1 cellular context compared by ENCODE assay signal in the genomic region with DNA sequence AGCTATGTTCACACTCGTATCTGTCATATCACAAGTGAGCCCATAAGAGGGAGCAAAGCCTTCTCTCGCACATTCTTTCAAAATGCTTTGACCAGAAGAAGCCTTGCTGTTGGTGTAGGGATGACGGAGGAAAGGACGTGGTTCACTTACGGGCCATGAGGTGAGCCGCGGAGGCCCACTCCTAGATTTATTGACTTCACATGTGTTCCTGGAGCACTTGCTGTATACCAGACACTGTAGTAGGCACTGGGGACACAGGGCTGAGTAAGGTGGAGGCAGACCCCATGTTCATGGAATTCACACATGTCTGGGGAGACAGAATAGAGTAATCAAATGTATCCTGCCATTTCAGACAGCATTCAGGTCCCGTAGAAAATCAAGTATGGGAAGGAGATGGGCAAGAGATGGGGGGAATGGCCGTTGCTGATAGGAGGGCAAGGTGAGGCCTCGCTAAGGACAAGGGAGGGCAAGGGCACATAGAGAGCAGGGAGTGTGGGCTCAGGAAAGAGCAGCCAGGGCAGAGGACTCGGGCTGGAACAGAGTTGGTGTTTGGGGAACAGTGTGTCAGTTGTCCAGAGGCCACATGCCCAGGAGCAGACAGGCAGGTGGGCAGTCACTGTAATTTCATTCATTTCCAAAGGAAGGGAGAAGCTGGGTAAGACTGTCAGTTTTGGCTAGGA.
TF ChIP-seq lines count a peak whose summit lies in the region.

No MANE protein-coding gene starts in this region.

TF ChIP-seq in H1, 55 proteins besides CTCF, POLR2A, EP300 and RAD21:
- TF ChIP-seq RBBP5 (IDR thresholded peaks at IDR 0.05; ENCODE audit: borderline replicate concordance, low read depth, low read length) (no peak), EGR1 (IDR thresholded peaks at IDR 0.05; ENCODE audit: borderline replicate concordance, low read depth, low read length) (no peak)
- TF ChIP-seq, protein P1, sequence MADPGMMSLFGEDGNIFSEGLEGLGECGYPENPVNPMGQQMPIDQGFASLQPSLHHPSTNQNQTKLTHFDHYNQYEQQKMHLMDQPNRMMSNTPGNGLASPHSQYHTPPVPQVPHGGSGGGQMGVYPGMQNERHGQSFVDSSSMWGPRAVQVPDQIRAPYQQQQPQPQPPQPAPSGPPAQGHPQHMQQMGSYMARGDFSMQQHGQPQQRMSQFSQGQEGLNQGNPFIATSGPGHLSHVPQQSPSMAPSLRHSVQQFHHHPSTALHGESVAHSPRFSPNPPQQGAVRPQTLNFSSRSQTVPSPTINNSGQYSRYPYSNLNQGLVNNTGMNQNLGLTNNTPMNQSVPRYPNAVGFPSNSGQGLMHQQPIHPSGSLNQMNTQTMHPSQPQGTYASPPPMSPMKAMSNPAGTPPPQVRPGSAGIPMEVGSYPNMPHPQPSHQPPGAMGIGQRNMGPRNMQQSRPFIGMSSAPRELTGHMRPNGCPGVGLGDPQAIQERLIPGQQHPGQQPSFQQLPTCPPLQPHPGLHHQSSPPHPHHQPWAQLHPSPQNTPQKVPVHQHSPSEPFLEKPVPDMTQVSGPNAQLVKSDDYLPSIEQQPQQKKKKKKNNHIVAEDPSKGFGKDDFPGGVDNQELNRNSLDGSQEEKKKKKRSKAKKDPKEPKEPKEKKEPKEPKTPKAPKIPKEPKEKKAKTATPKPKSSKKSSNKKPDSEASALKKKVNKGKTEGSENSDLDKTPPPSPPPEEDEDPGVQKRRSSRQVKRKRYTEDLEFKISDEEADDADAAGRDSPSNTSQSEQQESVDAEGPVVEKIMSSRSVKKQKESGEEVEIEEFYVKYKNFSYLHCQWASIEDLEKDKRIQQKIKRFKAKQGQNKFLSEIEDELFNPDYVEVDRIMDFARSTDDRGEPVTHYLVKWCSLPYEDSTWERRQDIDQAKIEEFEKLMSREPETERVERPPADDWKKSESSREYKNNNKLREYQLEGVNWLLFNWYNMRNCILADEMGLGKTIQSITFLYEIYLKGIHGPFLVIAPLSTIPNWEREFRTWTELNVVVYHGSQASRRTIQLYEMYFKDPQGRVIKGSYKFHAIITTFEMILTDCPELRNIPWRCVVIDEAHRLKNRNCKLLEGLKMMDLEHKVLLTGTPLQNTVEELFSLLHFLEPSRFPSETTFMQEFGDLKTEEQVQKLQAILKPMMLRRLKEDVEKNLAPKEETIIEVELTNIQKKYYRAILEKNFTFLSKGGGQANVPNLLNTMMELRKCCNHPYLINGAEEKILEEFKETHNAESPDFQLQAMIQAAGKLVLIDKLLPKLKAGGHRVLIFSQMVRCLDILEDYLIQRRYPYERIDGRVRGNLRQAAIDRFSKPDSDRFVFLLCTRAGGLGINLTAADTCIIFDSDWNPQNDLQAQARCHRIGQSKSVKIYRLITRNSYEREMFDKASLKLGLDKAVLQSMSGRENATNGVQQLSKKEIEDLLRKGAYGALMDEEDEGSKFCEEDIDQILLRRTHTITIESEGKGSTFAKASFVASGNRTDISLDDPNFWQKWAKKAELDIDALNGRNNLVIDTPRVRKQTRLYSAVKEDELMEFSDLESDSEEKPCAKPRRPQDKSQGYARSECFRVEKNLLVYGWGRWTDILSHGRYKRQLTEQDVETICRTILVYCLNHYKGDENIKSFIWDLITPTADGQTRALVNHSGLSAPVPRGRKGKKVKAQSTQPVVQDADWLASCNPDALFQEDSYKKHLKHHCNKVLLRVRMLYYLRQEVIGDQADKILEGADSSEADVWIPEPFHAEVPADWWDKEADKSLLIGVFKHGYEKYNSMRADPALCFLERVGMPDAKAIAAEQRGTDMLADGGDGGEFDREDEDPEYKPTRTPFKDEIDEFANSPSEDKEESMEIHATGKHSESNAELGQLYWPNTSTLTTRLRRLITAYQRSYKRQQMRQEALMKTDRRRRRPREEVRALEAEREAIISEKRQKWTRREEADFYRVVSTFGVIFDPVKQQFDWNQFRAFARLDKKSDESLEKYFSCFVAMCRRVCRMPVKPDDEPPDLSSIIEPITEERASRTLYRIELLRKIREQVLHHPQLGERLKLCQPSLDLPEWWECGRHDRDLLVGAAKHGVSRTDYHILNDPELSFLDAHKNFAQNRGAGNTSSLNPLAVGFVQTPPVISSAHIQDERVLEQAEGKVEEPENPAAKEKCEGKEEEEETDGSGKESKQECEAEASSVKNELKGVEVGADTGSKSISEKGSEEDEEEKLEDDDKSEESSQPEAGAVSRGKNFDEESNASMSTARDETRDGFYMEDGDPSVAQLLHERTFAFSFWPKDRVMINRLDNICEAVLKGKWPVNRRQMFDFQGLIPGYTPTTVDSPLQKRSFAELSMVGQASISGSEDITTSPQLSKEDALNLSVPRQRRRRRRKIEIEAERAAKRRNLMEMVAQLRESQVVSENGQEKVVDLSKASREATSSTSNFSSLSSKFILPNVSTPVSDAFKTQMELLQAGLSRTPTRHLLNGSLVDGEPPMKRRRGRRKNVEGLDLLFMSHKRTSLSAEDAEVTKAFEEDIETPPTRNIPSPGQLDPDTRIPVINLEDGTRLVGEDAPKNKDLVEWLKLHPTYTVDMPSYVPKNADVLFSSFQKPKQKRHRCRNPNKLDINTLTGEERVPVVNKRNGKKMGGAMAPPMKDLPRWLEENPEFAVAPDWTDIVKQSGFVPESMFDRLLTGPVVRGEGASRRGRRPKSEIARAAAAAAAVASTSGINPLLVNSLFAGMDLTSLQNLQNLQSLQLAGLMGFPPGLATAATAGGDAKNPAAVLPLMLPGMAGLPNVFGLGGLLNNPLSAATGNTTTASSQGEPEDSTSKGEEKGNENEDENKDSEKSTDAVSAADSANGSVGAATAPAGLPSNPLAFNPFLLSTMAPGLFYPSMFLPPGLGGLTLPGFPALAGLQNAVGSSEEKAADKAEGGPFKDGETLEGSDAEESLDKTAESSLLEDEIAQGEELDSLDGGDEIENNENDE (IDR thresholded peaks at IDR 0.05; ENCODE audit: insufficient replicate concordance, low read length) = no peak
